Comparison of ENCODE assay signal across 1 cellular context in genomic region chr6:25490018-25490865, GRCh38.
A peak's percentile ranks its signal among the peaks of the same experiment; 100 is the strongest.
TF ChIP-seq lines count a peak whose summit lies in the region.

No MANE protein-coding gene starts in this region.

TF ChIP-seq in HepG2, 621 proteins besides CTCF, POLR2A, EP300 and RAD21 (continued from another document):
- TF ChIP-seq, protein P1, sequence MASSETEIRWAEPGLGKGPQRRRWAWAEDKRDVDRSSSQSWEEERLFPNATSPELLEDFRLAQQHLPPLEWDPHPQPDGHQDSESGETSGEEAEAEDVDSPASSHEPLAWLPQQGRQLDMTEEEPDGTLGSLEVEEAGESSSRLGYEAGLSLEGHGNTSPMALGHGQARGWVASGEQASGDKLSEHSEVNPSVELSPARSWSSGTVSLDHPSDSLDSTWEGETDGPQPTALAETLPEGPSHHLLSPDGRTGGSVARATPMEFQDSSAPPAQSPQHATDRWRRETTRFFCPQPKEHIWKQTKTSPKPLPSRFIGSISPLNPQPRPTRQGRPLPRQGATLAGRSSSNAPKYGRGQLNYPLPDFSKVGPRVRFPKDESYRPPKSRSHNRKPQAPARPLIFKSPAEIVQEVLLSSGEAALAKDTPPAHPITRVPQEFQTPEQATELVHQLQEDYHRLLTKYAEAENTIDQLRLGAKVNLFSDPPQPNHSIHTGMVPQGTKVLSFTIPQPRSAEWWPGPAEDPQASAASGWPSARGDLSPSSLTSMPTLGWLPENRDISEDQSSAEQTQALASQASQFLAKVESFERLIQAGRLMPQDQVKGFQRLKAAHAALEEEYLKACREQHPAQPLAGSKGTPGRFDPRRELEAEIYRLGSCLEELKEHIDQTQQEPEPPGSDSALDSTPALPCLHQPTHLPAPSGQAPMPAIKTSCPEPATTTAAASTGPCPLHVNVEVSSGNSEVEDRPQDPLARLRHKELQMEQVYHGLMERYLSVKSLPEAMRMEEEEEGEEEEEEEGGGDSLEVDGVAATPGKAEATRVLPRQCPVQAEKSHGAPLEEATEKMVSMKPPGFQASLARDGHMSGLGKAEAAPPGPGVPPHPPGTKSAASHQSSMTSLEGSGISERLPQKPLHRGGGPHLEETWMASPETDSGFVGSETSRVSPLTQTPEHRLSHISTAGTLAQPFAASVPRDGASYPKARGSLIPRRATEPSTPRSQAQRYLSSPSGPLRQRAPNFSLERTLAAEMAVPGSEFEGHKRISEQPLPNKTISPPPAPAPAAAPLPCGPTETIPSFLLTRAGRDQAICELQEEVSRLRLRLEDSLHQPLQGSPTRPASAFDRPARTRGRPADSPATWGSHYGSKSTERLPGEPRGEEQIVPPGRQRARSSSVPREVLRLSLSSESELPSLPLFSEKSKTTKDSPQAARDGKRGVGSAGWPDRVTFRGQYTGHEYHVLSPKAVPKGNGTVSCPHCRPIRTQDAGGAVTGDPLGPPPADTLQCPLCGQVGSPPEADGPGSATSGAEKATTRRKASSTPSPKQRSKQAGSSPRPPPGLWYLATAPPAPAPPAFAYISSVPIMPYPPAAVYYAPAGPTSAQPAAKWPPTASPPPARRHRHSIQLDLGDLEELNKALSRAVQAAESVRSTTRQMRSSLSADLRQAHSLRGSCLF (CRISPR knock-in tag; IDR thresholded peaks at IDR 0.05; ENCODE audit: borderline replicate concordance), result no peak
- TF ChIP-seq ZNF496 (CRISPR knock-in tag; IDR thresholded peaks at IDR 0.05; ENCODE audit: insufficient replicate concordance) (no peak), HMGXB4 (CRISPR knock-in tag; IDR thresholded peaks at IDR 0.05; ENCODE audit: borderline replicate concordance in 1 of 2, low read depth in 1 of 2) (peak; percentile 23 to 44; a peak in 2 of 4 replicates), YY1 (IDR thresholded peaks at IDR 0.05; ENCODE audit: insufficient read depth, insufficient replicate concordance, low read depth, low read length) (peak; percentile 11), ZNF160 (CRISPR knock-in tag; IDR thresholded peaks at IDR 0.05) (0 out of 2 replicates have a peak, but pooled peaks have one; percentile 32), THYN1 (CRISPR knock-in tag; IDR thresholded peaks at IDR 0.05; ENCODE audit: borderline replicate concordance, low read depth) (no peak), HES4 (CRISPR knock-in tag; IDR thresholded peaks at IDR 0.05; ENCODE audit: borderline replicate concordance) (no peak), ZNF331 (CRISPR knock-in tag; IDR thresholded peaks at IDR 0.05) (peak; percentile 56; the same call in 1 of the 2 replicates), MIXL1 (CRISPR knock-in tag; IDR thresholded peaks at IDR 0.05) (peak; percentile 58; the same call in 1 of the 2 replicates), KLF15 (CRISPR knock-in tag; IDR thresholded peaks at IDR 0.05; ENCODE audit: borderline replicate concordance) (no peak), ZNF501 (CRISPR knock-in tag; IDR thresholded peaks at IDR 0.05) (peak; percentile 78), XBP1 (CRISPR knock-in tag; IDR thresholded peaks at IDR 0.05) (no peak), ZNF607 (CRISPR knock-in tag; IDR thresholded peaks at IDR 0.05; ENCODE audit: borderline replicate concordance) (peak; percentile 24; the same call in 1 of the 2 replicates), AKAP8 (CRISPR knock-in tag; IDR thresholded peaks at IDR 0.05) (no peak), SMC3 (IDR thresholded peaks at IDR 0.05; ENCODE audit: low read length) (peak; percentile 92), DPF2 (CRISPR knock-in tag; IDR thresholded peaks at IDR 0.05; ENCODE audit: borderline replicate concordance, low read depth) (no peak), ZNF543 (CRISPR knock-in tag; IDR thresholded peaks at IDR 0.05) (no peak), KAT2B (IDR thresholded peaks at IDR 0.05; ENCODE audit: borderline replicate concordance, low read depth, low read length) (no peak), CHD4 (IDR thresholded peaks at IDR 0.05; ENCODE audit: borderline replicate concordance, low read length) (no peak), ZNF44 (CRISPR knock-in tag; IDR thresholded peaks at IDR 0.05) (no peak), ZBTB20 (CRISPR knock-in tag; IDR thresholded peaks at IDR 0.05; ENCODE audit: borderline replicate concordance, low read depth) (no peak)
- TF ChIP-seq, protein P2, sequence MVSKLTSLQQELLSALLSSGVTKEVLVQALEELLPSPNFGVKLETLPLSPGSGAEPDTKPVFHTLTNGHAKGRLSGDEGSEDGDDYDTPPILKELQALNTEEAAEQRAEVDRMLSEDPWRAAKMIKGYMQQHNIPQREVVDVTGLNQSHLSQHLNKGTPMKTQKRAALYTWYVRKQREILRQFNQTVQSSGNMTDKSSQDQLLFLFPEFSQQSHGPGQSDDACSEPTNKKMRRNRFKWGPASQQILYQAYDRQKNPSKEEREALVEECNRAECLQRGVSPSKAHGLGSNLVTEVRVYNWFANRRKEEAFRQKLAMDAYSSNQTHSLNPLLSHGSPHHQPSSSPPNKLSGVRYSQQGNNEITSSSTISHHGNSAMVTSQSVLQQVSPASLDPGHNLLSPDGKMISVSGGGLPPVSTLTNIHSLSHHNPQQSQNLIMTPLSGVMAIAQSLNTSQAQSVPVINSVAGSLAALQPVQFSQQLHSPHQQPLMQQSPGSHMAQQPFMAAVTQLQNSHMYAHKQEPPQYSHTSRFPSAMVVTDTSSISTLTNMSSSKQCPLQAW (CRISPR knock-in tag; IDR thresholded peaks at IDR 0.05), result peak; percentile 78
TF ChIP-seq in HepG2: peak in this region for 37.
